Comparison of ENCODE assay signal across 1 cellular context in the genomic region with DNA sequence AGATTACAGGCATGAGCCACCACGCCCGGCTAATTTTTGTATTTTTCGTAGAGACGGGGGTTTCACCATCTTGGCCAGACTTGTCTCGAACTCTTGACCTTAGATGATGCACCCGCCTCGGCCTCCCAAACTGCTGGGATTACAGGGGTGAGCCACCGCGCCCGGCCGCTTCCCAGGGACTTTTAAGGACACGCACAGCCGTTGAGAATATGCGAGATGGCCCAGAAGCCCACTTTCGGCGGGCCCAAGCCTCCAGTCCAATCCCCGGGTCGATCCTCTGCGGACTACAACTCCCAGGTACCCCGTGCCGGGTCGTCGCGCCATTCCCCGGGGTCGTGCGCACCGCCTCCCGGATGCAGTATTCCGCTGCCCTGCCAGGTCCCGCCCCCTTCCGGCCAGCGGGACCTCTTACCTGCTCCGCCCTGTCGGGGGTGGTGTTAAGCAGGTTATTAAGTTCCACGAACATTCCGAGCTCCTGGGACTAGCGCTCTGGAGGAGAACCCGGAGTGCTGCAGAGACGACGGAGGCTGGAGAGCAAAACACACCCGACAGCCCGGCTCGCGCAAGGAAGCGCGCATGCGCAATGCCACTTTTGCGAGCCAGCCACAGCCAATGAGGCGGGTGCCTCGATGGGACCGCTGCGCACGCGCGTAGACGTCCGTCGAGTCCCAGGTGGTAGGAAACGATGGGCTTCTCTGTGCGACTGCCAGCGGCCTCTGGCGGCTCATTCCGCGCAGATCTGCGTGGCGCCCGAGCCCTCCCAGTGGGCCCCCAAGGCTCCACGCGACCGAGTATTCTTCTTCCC.
A peak's percentile ranks its signal among the peaks of the same experiment; 100 is the strongest.
TF ChIP-seq lines count a peak whose summit lies in the region.

Gene ELP6 (minus strand): TSS at position 588 of the 805 bp plus-strand sequence. CDS start 122 bp downstream, at position 466.

TF ChIP-seq in HepG2, 621 proteins besides CTCF, POLR2A, EP300 and RAD21 (continued from another document and continues in another):
- TF ChIP-seq STAT6 (CRISPR knock-in tag; IDR thresholded peaks at IDR 0.05; ENCODE audit: borderline replicate concordance) (peak; percentile 46; the same call in 1 of the 2 replicates), ZNF3 (CRISPR knock-in tag; IDR thresholded peaks at IDR 0.05) (no peak), XBP1 (CRISPR knock-in tag; IDR thresholded peaks at IDR 0.05) (0 out of 2 replicates have a peak, but pooled peaks have one; percentile 38), IRX3 (CRISPR knock-in tag; IDR thresholded peaks at IDR 0.05; ENCODE audit: borderline replicate concordance, low read depth) (peak; percentile 76; the same call in 1 of the 2 replicates), TGIF2 (CRISPR knock-in tag; IDR thresholded peaks at IDR 0.05) (no peak), KMT2A (CRISPR knock-in tag; IDR thresholded peaks at IDR 0.05) (peak; percentile 83), HNRNPK (IDR thresholded peaks at IDR 0.05; ENCODE audit: low read depth, low read length, poor library complexity, severe bottlenecking) (no peak), MIER3 (CRISPR knock-in tag; IDR thresholded peaks at IDR 0.05; ENCODE audit: borderline replicate concordance) (0 out of 2 replicates have a peak, but pooled peaks have one; percentile 25), ZNF547 (CRISPR knock-in tag; IDR thresholded peaks at IDR 0.05) (0 out of 2 replicates have a peak, but pooled peaks have one; percentile 81), LCORL (IDR thresholded peaks at IDR 0.05) (no peak), LCORL (CRISPR knock-in tag; IDR thresholded peaks at IDR 0.05) (peak; percentile 85), ZBTB1 (CRISPR knock-in tag; IDR thresholded peaks at IDR 0.05; ENCODE audit: borderline replicate concordance) (no peak), HMG20B (CRISPR knock-in tag; conservative IDR thresholded peaks at IDR 0.05) (0 out of 2 replicates have a peak, but pooled peaks have one; percentile 10), ZNF710 (CRISPR knock-in tag; IDR thresholded peaks at IDR 0.05; ENCODE audit: borderline replicate concordance) (peak; percentile 63), MZF1 (CRISPR knock-in tag; IDR thresholded peaks at IDR 0.05; ENCODE audit: borderline replicate concordance) (no peak), ZFP37 (CRISPR knock-in tag; IDR thresholded peaks at IDR 0.05; ENCODE audit: borderline replicate concordance) (0 out of 2 replicates have a peak, but pooled peaks have one; percentile 36), DDIT3 (CRISPR knock-in tag; IDR thresholded peaks at IDR 0.05) (no peak), SSRP1 (CRISPR knock-in tag; IDR thresholded peaks at IDR 0.05) (no peak), KDM4B (CRISPR knock-in tag; IDR thresholded peaks at IDR 0.05) (no peak), ZBTB34 (CRISPR knock-in tag; IDR thresholded peaks at IDR 0.05) (0 out of 2 replicates have a peak, but pooled peaks have one; percentile 33), YY1 (IDR thresholded peaks at IDR 0.05; ENCODE audit: insufficient read depth, insufficient replicate concordance, low read depth, low read length) (peak; percentile 86), CAMTA2 (CRISPR knock-in tag; IDR thresholded peaks at IDR 0.05; ENCODE audit: borderline replicate concordance) (peak; percentile 65; the same call in 1 of the 2 replicates), ZNF746 (CRISPR knock-in tag; IDR thresholded peaks at IDR 0.05) (0 out of 2 replicates have a peak, but pooled peaks have one; percentile 43), BRD4 (CRISPR knock-in tag; IDR thresholded peaks at IDR 0.05) (peak; percentile 61; the same call in 1 of the 2 replicates), JDP2 (CRISPR knock-in tag; IDR thresholded peaks at IDR 0.05; ENCODE audit: borderline replicate concordance) (no peak), SOX5 (CRISPR knock-in tag; IDR thresholded peaks at IDR 0.05; ENCODE audit: borderline replicate concordance) (peak; percentile 8; the same call in 1 of the 2 replicates), ZNF205 (CRISPR knock-in tag; IDR thresholded peaks at IDR 0.05) (no peak)
- TF ChIP-seq, protein P1, sequence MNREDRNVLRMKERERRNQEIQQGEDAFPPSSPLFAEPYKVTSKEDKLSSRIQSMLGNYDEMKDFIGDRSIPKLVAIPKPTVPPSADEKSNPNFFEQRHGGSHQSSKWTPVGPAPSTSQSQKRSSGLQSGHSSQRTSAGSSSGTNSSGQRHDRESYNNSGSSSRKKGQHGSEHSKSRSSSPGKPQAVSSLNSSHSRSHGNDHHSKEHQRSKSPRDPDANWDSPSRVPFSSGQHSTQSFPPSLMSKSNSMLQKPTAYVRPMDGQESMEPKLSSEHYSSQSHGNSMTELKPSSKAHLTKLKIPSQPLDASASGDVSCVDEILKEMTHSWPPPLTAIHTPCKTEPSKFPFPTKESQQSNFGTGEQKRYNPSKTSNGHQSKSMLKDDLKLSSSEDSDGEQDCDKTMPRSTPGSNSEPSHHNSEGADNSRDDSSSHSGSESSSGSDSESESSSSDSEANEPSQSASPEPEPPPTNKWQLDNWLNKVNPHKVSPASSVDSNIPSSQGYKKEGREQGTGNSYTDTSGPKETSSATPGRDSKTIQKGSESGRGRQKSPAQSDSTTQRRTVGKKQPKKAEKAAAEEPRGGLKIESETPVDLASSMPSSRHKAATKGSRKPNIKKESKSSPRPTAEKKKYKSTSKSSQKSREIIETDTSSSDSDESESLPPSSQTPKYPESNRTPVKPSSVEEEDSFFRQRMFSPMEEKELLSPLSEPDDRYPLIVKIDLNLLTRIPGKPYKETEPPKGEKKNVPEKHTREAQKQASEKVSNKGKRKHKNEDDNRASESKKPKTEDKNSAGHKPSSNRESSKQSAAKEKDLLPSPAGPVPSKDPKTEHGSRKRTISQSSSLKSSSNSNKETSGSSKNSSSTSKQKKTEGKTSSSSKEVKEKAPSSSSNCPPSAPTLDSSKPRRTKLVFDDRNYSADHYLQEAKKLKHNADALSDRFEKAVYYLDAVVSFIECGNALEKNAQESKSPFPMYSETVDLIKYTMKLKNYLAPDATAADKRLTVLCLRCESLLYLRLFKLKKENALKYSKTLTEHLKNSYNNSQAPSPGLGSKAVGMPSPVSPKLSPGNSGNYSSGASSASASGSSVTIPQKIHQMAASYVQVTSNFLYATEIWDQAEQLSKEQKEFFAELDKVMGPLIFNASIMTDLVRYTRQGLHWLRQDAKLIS (CRISPR knock-in tag; IDR thresholded peaks at IDR 0.05) = no peak
- TF ChIP-seq, protein P2, sequence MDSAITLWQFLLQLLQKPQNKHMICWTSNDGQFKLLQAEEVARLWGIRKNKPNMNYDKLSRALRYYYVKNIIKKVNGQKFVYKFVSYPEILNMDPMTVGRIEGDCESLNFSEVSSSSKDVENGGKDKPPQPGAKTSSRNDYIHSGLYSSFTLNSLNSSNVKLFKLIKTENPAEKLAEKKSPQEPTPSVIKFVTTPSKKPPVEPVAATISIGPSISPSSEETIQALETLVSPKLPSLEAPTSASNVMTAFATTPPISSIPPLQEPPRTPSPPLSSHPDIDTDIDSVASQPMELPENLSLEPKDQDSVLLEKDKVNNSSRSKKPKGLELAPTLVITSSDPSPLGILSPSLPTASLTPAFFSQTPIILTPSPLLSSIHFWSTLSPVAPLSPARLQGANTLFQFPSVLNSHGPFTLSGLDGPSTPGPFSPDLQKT (CRISPR knock-in tag; IDR thresholded peaks at IDR 0.05; ENCODE audit: borderline replicate concordance) = 0 out of 2 replicates have a peak, but pooled peaks have one; percentile 46
- TF ChIP-seq, protein P3, sequence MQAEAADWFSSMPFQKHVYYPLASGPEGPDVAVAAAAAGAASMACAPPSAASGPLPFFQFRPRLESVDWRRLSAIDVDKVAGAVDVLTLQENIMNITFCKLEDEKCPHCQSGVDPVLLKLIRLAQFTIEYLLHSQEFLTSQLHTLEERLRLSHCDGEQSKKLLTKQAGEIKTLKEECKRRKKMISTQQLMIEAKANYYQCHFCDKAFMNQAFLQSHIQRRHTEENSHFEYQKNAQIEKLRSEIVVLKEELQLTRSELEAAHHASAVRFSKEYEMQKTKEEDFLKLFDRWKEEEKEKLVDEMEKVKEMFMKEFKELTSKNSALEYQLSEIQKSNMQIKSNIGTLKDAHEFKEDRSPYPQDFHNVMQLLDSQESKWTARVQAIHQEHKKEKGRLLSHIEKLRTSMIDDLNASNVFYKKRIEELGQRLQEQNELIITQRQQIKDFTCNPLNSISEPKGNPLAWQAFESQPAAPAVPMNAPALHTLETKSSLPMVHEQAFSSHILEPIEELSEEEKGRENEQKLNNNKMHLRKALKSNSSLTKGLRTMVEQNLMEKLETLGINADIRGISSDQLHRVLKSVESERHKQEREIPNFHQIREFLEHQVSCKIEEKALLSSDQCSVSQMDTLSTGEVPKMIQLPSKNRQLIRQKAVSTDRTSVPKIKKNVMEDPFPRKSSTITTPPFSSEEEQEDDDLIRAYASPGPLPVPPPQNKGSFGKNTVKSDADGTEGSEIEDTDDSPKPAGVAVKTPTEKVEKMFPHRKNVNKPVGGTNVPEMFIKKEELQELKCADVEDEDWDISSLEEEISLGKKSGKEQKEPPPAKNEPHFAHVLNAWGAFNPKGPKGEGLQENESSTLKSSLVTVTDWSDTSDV (CRISPR knock-in tag; IDR thresholded peaks at IDR 0.05) = no peak
- TF ChIP-seq, protein P4, sequence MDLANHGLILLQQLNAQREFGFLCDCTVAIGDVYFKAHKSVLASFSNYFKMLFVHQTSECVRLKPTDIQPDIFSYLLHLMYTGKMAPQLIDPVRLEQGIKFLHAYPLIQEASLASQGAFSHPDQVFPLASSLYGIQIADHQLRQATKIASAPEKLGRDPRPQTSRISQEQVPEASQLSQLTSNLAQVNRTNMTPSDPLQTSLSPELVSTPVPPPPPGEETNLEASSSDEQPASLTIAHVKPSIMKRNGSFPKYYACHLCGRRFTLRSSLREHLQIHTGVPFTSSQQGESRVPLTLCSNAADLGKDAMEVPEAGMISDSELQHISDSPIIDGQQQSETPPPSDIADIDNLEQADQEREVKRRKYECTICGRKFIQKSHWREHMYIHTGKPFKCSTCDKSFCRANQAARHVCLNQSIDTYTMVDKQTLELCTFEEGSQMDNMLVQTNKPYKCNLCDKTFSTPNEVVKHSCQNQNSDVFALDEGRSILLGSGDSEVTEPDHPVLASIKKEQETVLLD (CRISPR knock-in tag; IDR thresholded peaks at IDR 0.05; ENCODE audit: low read depth) = no peak
- TF ChIP-seq, protein P5, sequence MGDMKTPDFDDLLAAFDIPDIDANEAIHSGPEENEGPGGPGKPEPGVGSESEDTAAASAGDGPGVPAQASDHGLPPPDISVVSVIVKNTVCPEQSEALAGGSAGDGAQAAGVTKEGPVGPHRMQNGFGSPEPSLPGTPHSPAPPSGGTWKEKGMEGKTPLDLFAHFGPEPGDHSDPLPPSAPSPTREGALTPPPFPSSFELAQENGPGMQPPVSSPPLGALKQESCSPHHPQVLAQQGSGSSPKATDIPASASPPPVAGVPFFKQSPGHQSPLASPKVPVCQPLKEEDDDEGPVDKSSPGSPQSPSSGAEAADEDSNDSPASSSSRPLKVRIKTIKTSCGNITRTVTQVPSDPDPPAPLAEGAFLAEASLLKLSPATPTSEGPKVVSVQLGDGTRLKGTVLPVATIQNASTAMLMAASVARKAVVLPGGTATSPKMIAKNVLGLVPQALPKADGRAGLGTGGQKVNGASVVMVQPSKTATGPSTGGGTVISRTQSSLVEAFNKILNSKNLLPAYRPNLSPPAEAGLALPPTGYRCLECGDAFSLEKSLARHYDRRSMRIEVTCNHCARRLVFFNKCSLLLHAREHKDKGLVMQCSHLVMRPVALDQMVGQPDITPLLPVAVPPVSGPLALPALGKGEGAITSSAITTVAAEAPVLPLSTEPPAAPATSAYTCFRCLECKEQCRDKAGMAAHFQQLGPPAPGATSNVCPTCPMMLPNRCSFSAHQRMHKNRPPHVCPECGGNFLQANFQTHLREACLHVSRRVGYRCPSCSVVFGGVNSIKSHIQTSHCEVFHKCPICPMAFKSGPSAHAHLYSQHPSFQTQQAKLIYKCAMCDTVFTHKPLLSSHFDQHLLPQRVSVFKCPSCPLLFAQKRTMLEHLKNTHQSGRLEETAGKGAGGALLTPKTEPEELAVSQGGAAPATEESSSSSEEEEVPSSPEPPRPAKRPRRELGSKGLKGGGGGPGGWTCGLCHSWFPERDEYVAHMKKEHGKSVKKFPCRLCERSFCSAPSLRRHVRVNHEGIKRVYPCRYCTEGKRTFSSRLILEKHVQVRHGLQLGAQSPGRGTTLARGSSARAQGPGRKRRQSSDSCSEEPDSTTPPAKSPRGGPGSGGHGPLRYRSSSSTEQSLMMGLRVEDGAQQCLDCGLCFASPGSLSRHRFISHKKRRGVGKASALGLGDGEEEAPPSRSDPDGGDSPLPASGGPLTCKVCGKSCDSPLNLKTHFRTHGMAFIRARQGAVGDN (CRISPR knock-in tag; IDR thresholded peaks at IDR 0.05) = peak; percentile 90
